ENCODE assay signal across 17 cellular contexts in the genomic region with DNA sequence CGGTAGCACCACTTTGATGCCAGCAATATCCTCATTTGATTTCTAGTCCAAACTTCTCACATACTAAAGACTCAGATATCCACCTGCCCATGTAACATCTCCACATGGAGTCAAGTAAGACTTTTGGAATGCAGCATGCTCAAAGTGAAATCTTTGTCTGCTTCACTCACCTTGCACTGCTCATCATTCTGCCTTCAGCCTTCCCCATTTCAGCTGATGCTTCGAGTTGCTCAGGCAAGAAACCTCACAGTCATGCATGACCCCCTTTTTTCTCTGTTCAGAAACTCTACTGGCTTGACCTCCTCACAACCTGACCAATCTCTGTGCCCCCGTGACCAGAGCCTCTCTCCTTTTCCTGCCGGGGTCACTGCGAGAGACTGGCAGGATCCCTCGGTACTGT. TPM values are rescaled to one million over a fixed set of nuclear protein-coding genes. Genes with fewer than 3 reads are reported as not detected.
"Had no signal": no experiment of that assay in that cellular context is flagged by ENCODE, and none has a peak within 500 bp of the region (broad histone marks: within the 10 kb centered on the region; RNA-seq: fewer than 3 reads in every experiment).

No MANE protein-coding gene starts in this region.

- H3K4me3 Mint-ChIP-seq: activated B cell treated with CpG ODN at 0.5 μM for 24 hours; activated CD4-positive, alpha-beta T cell treated with anti-CD3 and anti-CD28 coated beads, Interleukin-2, amount 10 ng/mL, durations not matched to agents 24 days and 14 days; activated naive CD4-positive, alpha-beta T cell treated with anti-CD3 and anti-CD28 coated beads for 36 hours; natural killer cell treated with Interleukin-12 subunit alpha and Interleukin-12 subunit beta and Interleukin-15 and Interleukin-18, amount 100 ng/mL, for 72 hours had no signal

- H3K9me3 ChIP-seq: psoas muscle, suprapubic skin had no signal

- DNase-seq: activated B cell treated with CpG ODN at 0.5 μM for 24 hours; activated CD4-positive, alpha-beta T cell treated with anti-CD3 and anti-CD28 coated beads, Interleukin-2, amount 10 ng/mL, durations not matched to agents 24 days and 14 days; activated CD8-positive, alpha-beta memory T cell treated with anti-CD3 and anti-CD28 coated beads for 24 hours; activated naive CD4-positive, alpha-beta T cell treated with anti-CD3 and anti-CD28 coated beads for 36 hours; caudate nucleus; cortex of kidney; effector CD8-positive, alpha-beta T cell; erythroblast; hippocampal formation; psoas muscle; stimulated activated CD4-positive, alpha-beta T cell treated with anti-CD3 and anti-CD28 coated beads, Interleukin-4, amount 100 ng/mL, for 1 hour; stimulated activated CD8-positive, alpha-beta memory T cell treated with anti-CD3 and anti-CD28 coated beads, Interleukin-4, amount 100 ng/mL, for 48 hours; stimulated activated naive CD8-positive, alpha-beta T cell treated with anti-CD3 and anti-CD28 coated beads, Interleukin-15, Interleukin-2, amounts not matched to agents 100 U/mL and 50 U/mL, for 24 hours had no signal

- H3K4me1 Mint-ChIP-seq: activated B cell treated with CpG ODN at 0.5 μM for 24 hours; activated CD4-positive, alpha-beta T cell treated with anti-CD3 and anti-CD28 coated beads, Interleukin-2, amount 10 ng/mL, durations not matched to agents 24 days and 14 days had no signal

- H3K9me3 Mint-ChIP-seq: activated B cell treated with CpG ODN at 0.5 μM for 24 hours; activated CD4-positive, alpha-beta T cell treated with anti-CD3 and anti-CD28 coated beads, Interleukin-2, amount 10 ng/mL, durations not matched to agents 24 days and 14 days; activated naive CD4-positive, alpha-beta T cell treated with anti-CD3 and anti-CD28 coated beads for 36 hours; natural killer cell treated with Interleukin-12 subunit alpha and Interleukin-12 subunit beta and Interleukin-15 and Interleukin-18, amount 100 ng/mL, for 72 hours had no signal

- ATAC-seq: natural killer cell treated with Interleukin-12 subunit alpha and Interleukin-12 subunit beta and Interleukin-15 and Interleukin-18, amount 100 ng/mL, for 72 hours; stimulated activated naive CD8-positive, alpha-beta T cell treated with anti-CD3 and anti-CD28 coated beads, Interleukin-15, Interleukin-2, amounts not matched to agents 100 U/mL and 50 U/mL, for 24 hours had no signal

- H3K27ac Mint-ChIP-seq: activated B cell treated with CpG ODN at 0.5 μM for 24 hours; activated CD4-positive, alpha-beta T cell treated with anti-CD3 and anti-CD28 coated beads, Interleukin-2, amount 10 ng/mL, durations not matched to agents 24 days and 14 days; activated naive CD4-positive, alpha-beta T cell treated with anti-CD3 and anti-CD28 coated beads for 36 hours; natural killer cell treated with Interleukin-12 subunit alpha and Interleukin-12 subunit beta and Interleukin-15 and Interleukin-18, amount 100 ng/mL, for 72 hours had no signal

- H3K36me3 Mint-ChIP-seq: natural killer cell treated with Interleukin-12 subunit alpha and Interleukin-12 subunit beta and Interleukin-15 and Interleukin-18, amount 100 ng/mL, for 72 hours had no signal

- H3K4me1 ChIP-seq: psoas muscle, suprapubic skin had no signal

- H3K4me3 ChIP-seq: psoas muscle, suprapubic skin had no signal

- H3K27me3 Mint-ChIP-seq: activated B cell treated with CpG ODN at 0.5 μM for 24 hours; activated CD4-positive, alpha-beta T cell treated with anti-CD3 and anti-CD28 coated beads, Interleukin-2, amount 10 ng/mL, durations not matched to agents 24 days and 14 days had no signal

- H3K27ac ChIP-seq: psoas muscle, suprapubic skin had no signal

- H3K27me3 ChIP-seq: suprapubic skin had no signal

RNA-seq across cellular contexts. Expression of a gene that starts 41.0 kb away (rescaled TPM):
- total RNA-seq: activated B cell treated with CpG ODN at 0.5 μM for 24 hours; activated CD4-positive, alpha-beta T cell treated with anti-CD3 and anti-CD28 coated beads, Interleukin-2, amount 10 ng/mL, durations not matched to agents 24 days and 14 days; activated naive CD4-positive, alpha-beta T cell treated with anti-CD3 and anti-CD28 coated beads for 36 hours; natural killer cell treated with Interleukin-12 subunit alpha and Interleukin-12 subunit beta and Interleukin-15 and Interleukin-18, amount 100 ng/mL, for 72 hours; T-helper 1 cell treated with Interleukin-12 subunit alpha and Interleukin-12 subunit beta and Interleukin-4 antibody, amounts not matched to agents 30 ng/mL and 1 ng/mL, for 36 hours; urinary bladder had no signal
